ENCODE assay signal across 35 cellular contexts in the genomic region with DNA sequence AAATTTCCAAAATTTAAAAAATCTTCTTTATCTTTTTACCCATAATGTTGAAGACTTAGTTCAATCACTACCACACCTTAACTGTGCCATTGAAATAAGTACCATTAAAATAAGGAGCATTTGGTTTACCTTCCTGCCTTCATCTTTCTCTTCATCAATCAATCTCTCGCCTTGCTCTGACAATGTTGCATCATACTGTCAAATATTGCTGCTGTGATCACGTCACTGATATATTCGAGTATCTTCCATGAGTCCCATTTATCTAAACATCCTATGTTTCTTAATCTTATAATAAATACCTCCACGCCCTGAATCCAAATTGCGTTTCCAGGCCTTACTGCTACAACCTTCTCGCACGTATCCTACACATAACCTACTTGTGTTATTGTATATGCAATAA.
"Had no signal": no experiment of that assay in that cellular context is flagged by ENCODE, and none has a peak within 500 bp of the region (broad histone marks: within the 10 kb centered on the region; RNA-seq: fewer than 3 reads in every experiment).

No MANE protein-coding gene starts in this region.

- DNase-seq: Kasumi-1, MG63, MM.1S, MV-4-11, NCI-H1048, NCI-H1092, NCI-H1092 treated with DMSO at 0.1 percent for 48 hours, NCI-H1105, NCI-H1105 treated with DMSO at 0.1 percent for 48 hours, NCI-H1417 treated with DMSO at 0.1 percent for 48 hours, NCI-H1436, NCI-H1436 treated with DMSO at 0.1 percent for 48 hours, NCI-H146, NCI-H1694, NCI-H1694 treated with DMSO at 0.1 percent for 48 hours, NCI-H187, NCI-H187 treated with DMSO at 0.1 percent for 48 hours, NCI-H1930, NCI-H2029, NCI-H2029 treated with DMSO at 0.1 percent for 48 hours, NCI-H2081, NCI-H2081 treated with DMSO at 0.1 percent for 48 hours, NCI-H2107, NCI-H2171, NCI-H2171 treated with DMSO at 0.1 percent for 48 hours, NCI-H2227 treated with DMSO at 0.1 percent for 48 hours, NCI-H226, NCI-H345, NCI-H446, NCI-H446 treated with DMSO at 0.1 percent for 48 hours, NCI-H510A, NCI-H510A treated with DMSO at 0.1 percent for 48 hours, NCI-H524, NCI-H524 treated with DMSO at 0.1 percent for 48 hours, NCI-H526 had no signal

- H3K36me3 ChIP-seq: MG63 had no signal

- H3K4me3 ChIP-seq: MG63 had no signal

- H3K27me3 ChIP-seq: MG63 had no signal

- H3K9me3 ChIP-seq: MG63 had no signal
